8 cellular contexts compared by ENCODE assay signal in genomic region chr5:140174472-140175366, GRCh38. TPM values are rescaled to one million over a fixed set of nuclear protein-coding genes. Genes with fewer than 3 reads are reported as not detected.
DNase-seq lines count a peak whose midpoint lies in the region; ATAC-seq and TF ChIP-seq lines count a peak whose summit lies in the region.

Gene CYSTM1, plus strand, starts transcription at chr5:140175188. Its CDS starts 19,278 bp downstream, at chr5:140194466.

- peak within 1 kb of the TSS; percentile 95 for H3K4me3 ChIP-seq in BJ (ENCODE audit: low read depth, low read length)

- CTCF ChIA-PET in BJ (lab: Yijun Ruan, JAX), result interaction anchor here (0.7 to 1.5 kb wide), 5 partner anchors 26 to 248 kb away, joined by 3 to 4 read pairs (median 4); no protein-coding TSS in a partner anchor

- peak; percentile 96 for ATAC-seq in GM19324 (IDR thresholded peaks at IDR 0.05; ENCODE audit: low FRiP score, unreplicated experiment)
- peak; percentile 90 for ATAC-seq in HG03460 (IDR thresholded peaks at IDR 0.05; ENCODE audit: unreplicated experiment)

- no peak for TF ChIP-seq CTCF in BJ (IDR thresholded peaks at IDR 0.05; ENCODE audit: insufficient read depth, low read depth, low read length)

- POLR2A ChIA-PET in BJ (lab: Charles Lee), result interaction anchor here (0.5 kb wide), 1 partner anchor 204 kb away, joined by 5 read pairs; no protein-coding TSS in a partner anchor

- no peaks in the 10 kb centered on the region for H3K27me3 ChIP-seq in BJ (ENCODE audit: control insufficient read depth, insufficient read depth, low read length)

- no peaks in the 10 kb centered on the region for H3K36me3 ChIP-seq in BJ (ENCODE audit: control insufficient read depth, insufficient read depth, low read length)

- peak; percentile 56 for DNase-seq in BJ (ENCODE audit: low read depth)
- peak; percentile 92 for DNase-seq in NCI-H526 treated with DMSO at 0.1 percent for 48 hours (lab: John Stamatoyannopoulos, UW)
- peak; percentile 97 for DNase-seq in activated CD4-positive, alpha-beta T cell treated with anti-CD3 and anti-CD28 coated beads, Interleukin-2, amount 50 U/mL, for 1 hour
- DNase-seq in cortex of kidney (lab: John Stamatoyannopoulos, UW), result peak; percentile 79
- peak; percentile 99 for DNase-seq in left kidney (ENCODE audit: low read depth, low spot score)
- DNase-seq in stimulated activated CD4-positive, alpha-beta T cell treated with anti-CD3 and anti-CD28 coated beads, Interleukin-2, amount 100 ng/mL, for 24 hours, result peak; percentile 93 to 97

RNA-seq across cellular contexts. Expression of gene CYSTM1, which starts in this region (rescaled TPM):
- polyA plus RNA-seq in BJ (2011; rRNA removed), result 29.8 and 33.1 TPM in 2 replicates
- 14.6 and 32.1 TPM in 2 replicates for polyA minus RNA-seq in BJ (2011; rRNA and poly(A)+ RNA removed)

Comparison
In these comparisons a context has a peak if more than half of its experiments do, and no peak if none do; other contexts are left out.
1. Peak in every context shown above with its lines: DNase-seq, ATAC-seq and H3K4me3 ChIP-seq.